In the genomic region with DNA sequence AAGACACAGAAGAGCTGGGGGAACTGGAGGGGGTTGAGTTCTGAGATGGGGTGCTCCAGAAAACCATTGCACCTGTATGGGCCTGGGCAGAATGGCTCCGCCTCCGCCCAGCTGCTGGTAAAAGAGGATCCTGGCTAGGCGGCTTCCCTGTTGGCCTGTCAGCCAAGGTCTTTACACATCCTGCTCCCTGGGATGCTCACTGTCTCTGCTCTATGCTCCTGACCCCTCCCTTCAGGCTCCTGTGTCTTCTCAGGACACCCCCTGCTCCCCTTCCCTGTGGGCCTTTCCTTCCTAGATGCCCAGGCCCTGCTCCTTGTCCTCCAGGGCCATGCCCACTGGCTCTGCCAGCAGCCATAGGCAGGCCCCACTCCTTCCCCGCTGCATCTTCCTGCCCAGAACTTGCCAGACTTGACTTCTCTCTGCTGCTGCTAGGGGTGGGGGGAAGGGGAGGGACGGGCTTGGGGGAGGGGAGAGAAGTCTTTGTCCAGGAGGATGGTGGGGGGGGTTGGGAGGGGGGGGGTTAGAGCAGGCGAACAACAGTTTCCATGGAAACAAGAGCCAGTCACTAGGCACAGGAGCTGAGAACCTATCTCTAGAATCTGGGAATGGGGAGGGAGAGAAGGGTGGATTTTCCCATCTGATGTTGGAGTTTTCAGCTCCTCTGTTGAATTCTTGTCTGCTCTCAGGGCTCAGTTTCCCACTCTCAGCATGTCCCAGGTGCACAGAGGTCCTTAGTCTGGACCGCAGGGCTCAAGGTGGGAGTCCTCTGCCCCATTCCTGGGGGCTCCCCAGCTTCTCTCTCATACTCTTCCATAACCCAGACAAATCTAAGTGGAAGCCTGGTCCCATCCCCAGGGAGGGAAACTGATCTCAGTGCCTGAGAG, we compare ENCODE assay signal across 26 cellular contexts. TPM values are rescaled to one million over a fixed set of nuclear protein-coding genes. Genes with fewer than 3 reads are reported as not detected.
DNase-seq lines count a peak whose midpoint lies in the region; ATAC-seq and TF ChIP-seq lines count a peak whose summit lies in the region.
"Had no signal": no experiment of that assay in that cellular context is flagged by ENCODE, and none has a peak within 500 bp of the region (broad histone marks: within the 10 kb centered on the region; RNA-seq: fewer than 3 reads in every experiment).

No MANE protein-coding gene starts in this region.

- no TSS peak for BruUV-seq in PC-9 (replicated peaks; lab: Mats Ljungman, UMichigan)

- H2AFZ ChIP-seq in SK-N-SH (ENCODE audit: low read depth) = no peak overlapping the region
- no peak overlapping the region for H2AFZ ChIP-seq in PC-9

- H3K9ac ChIP-seq in SK-N-SH (no peak overlapping the region), NT2/D1 (ENCODE audit: insufficient read length, low read depth) (peak overlapping the region; percentile 46), iPS-20b (ENCODE audit: low read depth, low read length) (peak overlapping the region; percentile 63; the same call in 1 of the 2 replicates)

- ATAC-seq in SK-N-SH treated with all-trans-retinoic acid at 6 μM for 48 hours (no peak), left colon (no peak)
- ATAC-seq: body of pancreas; esophagus mucosa; PC-3; stimulated activated naive CD8-positive, alpha-beta T cell treated with anti-CD3 and anti-CD28 coated beads, Interleukin-15, amount 100 ng/mL, for 72 hours had no signal

- H3K4me3 ChIP-seq in SK-N-SH (ENCODE audit: low read depth in 2 of 2, low read length in 1 of 2) (no peak overlapping the region), NT2/D1 (ENCODE audit: insufficient read length, low read depth) (no peak overlapping the region), iPS-20b (ENCODE audit: low read length) (peak overlapping the region; percentile 26; the same call in 1 of the 2 replicates), PC-9 (no peak overlapping the region)
- H3K4me3 ChIP-seq: BLaER1 treated with 17β-estradiol and CSF1 and Interleukin-3, amounts not matched to agents 10 nM and 100 nM; body of pancreas; right atrium auricular region; upper lobe of left lung had no signal

- TF ChIP-seq RAD21 in SK-N-SH (IDR thresholded peaks at IDR 0.05; ENCODE audit: low read length) = no peak

- H3K4me1 ChIP-seq in SK-N-SH (ENCODE audit: control insufficient read depth in 1 of 2, insufficient read depth in 2 of 2, low read depth in 1 of 2, low read length in 1 of 2) (peaks cover 0 to 36% of the 10 kb centered on the region in 2 experiments; a peak in 2 of 4 replicates), NT2/D1 (ENCODE audit: insufficient read depth, insufficient read length) (peaks cover 40% of the 10 kb centered on the region), iPS-20b (ENCODE audit: insufficient read depth, low read length) (peaks cover 11% of the 10 kb centered on the region; the same call in 1 of the 2 replicates), PC-9 (replicated peaks; ENCODE audit: insufficient read depth) (peaks cover 25% of the 10 kb centered on the region)
- H3K4me1 ChIP-seq: Caco-2 had no signal

- H3K9me3 ChIP-seq in SK-N-SH = no peaks in the 10 kb centered on the region
- H3K9me3 ChIP-seq in NT2/D1 (ENCODE audit: insufficient read depth, low read length) = no peaks in the 10 kb centered on the region
- H3K9me3 ChIP-seq in iPS-20b (ENCODE audit: insufficient read depth, low read depth, low read length) = no peaks in the 10 kb centered on the region
- no peaks in the 10 kb centered on the region for H3K9me3 ChIP-seq in PC-9 (ENCODE audit: insufficient read depth, low read depth)
- H3K9me3 ChIP-seq: BLaER1 treated with 17β-estradiol and CSF1 and Interleukin-3, amounts not matched to agents 10 nM and 100 nM; body of pancreas; Caco-2; right atrium auricular region; upper lobe of left lung had no signal

- H3K9me2 ChIP-seq in SK-N-SH = no peaks in the 10 kb centered on the region
- no peaks in the 10 kb centered on the region for H3K9me2 ChIP-seq in PC-9 (ENCODE audit: insufficient read depth)

- TF ChIP-seq CTCF in SK-N-SH (IDR thresholded peaks at IDR 0.05) (no peak), PC-9 (conservative IDR thresholded peaks at IDR 0.05) (no peak)

- H4K20me1 ChIP-seq in SK-N-SH (ENCODE audit: insufficient read depth) (no peaks in the 10 kb centered on the region), PC-9 (ENCODE audit: insufficient read depth) (no peaks in the 10 kb centered on the region)
- H4K20me1 ChIP-seq: BLaER1 treated with 17β-estradiol and CSF1 and Interleukin-3, amounts not matched to agents 10 nM and 100 nM had no signal

- H3K79me2 ChIP-seq in SK-N-SH (ENCODE audit: insufficient read depth) = no peaks in the 10 kb centered on the region
- no peaks in the 10 kb centered on the region for H3K79me2 ChIP-seq in PC-9 (ENCODE audit: low read depth)

- H3K4me2 ChIP-seq in SK-N-SH (no peak overlapping the region), PC-9 (no peak overlapping the region)
- H3K4me2 ChIP-seq: BLaER1 treated with 17β-estradiol and CSF1 and Interleukin-3, amounts not matched to agents 10 nM and 100 nM had no signal

- intact Hi-C loops in left colon (cut with DNase I, micrococcal nuclease) = no loop called here
- intact Hi-C loops in PC-9 (cut with micrococcal nuclease; ENCODE audit: unreplicated experiment) = loop anchor here (5.0 to 10.0 kb wide), 2 partner anchors 218 to 305 kb away; a partner anchor contains a TSS

- H3K27ac ChIP-seq in SK-N-SH (ENCODE audit: low read depth in 2 of 2, low read length in 1 of 2) (peak overlapping the region in 1 of 2 experiments; percentile 63; a peak in 2 of 4 replicates), iPS-20b (ENCODE audit: low read length) (no peak overlapping the region), temporal lobe (ENCODE audit: low read depth, low read length) (peak overlapping the region; percentile 29), PC-9 (no peak overlapping the region)
- H3K27ac ChIP-seq: BLaER1 treated with 17β-estradiol and CSF1 and Interleukin-3, amounts not matched to agents 10 nM and 100 nM; body of pancreas; right atrium auricular region; upper lobe of left lung had no signal

- POLR2A ChIA-PET in SK-N-SH (lab: Yijun Ruan, JAX) = no interaction called here
- POLR2A ChIA-PET in PC-9 (lab: Charles Lee; ENCODE audit: unreplicated experiment) = no interaction called here

- peak; percentile 77 for DNase-seq in SK-N-SH
- no peak for DNase-seq in NT2/D1 (ENCODE audit: low read depth, low spot score)
- DNase-seq in left colon = no peak
- DNase-seq in AML-193 (lab: John Stamatoyannopoulos, UW) = no peak
- no peak for DNase-seq in PC-9
- DNase-seq: activated CD4-positive, alpha-beta T cell treated with anti-CD3 and anti-CD28 coated beads, Interleukin-2, amount 10 ng/mL, durations not matched to agents 24 days and 14 days; body of pancreas; Caco-2; effector memory CD4-positive, alpha-beta T cell; IMR-90; NCI-H1092 treated with DMSO at 0.1 percent for 48 hours; NCI-H2081; PC-3; SIG-M5; stimulated activated CD4-positive, alpha-beta T cell treated with anti-CD3 and anti-CD28 coated beads, Interleukin-4, amount 100 ng/mL, for 4 hours; stimulated activated naive CD8-positive, alpha-beta T cell treated with anti-CD3 and anti-CD28 coated beads, Interleukin-15, amount 100 ng/mL, for 72 hours; T-helper 1 cell; upper lobe of left lung had no signal

- CTCF ChIA-PET in SK-N-SH (lab: Yijun Ruan, JAX) = interaction anchor here (0.8 to 2.1 kb wide), 10 partner anchors 10 to 273 kb away, joined by 3 to 7 read pairs (median 4); a partner anchor contains a TSS
- CTCF ChIA-PET in PC-9 (lab: Charles Lee) = interaction anchor here (0.6 to 1.5 kb wide), 3 partner anchors 111 to 189 kb away, joined by 3 to 5 read pairs (median 5); no protein-coding TSS in a partner anchor

- TF ChIP-seq EP300 in SK-N-SH (IDR thresholded peaks at IDR 0.05; ENCODE audit: borderline replicate concordance in 1 of 2, low read depth in 1 of 2, low read length in 1 of 2) = no peak

- H3K27me3 ChIP-seq in SK-N-SH (ENCODE audit: insufficient read depth) = no peaks in the 10 kb centered on the region
- no peaks in the 10 kb centered on the region for H3K27me3 ChIP-seq in NT2/D1 (ENCODE audit: insufficient read depth, insufficient read length)
- no peaks in the 10 kb centered on the region for H3K27me3 ChIP-seq in iPS-20b (ENCODE audit: insufficient read depth, low read length)
- no peaks in the 10 kb centered on the region for H3K27me3 ChIP-seq in PC-9 (ENCODE audit: insufficient read depth, low read depth)
- H3K27me3 ChIP-seq: BLaER1 treated with 17β-estradiol and CSF1 and Interleukin-3, amounts not matched to agents 10 nM and 100 nM; body of pancreas; right atrium auricular region; upper lobe of left lung had no signal

- WGBS in SK-N-SH (ENCODE audit: low lambda C conversion rate) = 69% methylated on average over 7 of the region's 7 CpGs

- H3F3A ChIP-seq in SK-N-SH (replicated peaks; ENCODE audit: insufficient read depth) (no peaks in the 10 kb centered on the region), PC-9 (ENCODE audit: insufficient read depth, low read depth) (peaks cover 15% of the 10 kb centered on the region)

- H3K36me3 ChIP-seq in SK-N-SH (replicated peaks in 1 of 2; ENCODE audit: control insufficient read depth in 1 of 2, insufficient read depth in 2 of 2, low read length in 1 of 2) = peaks cover 0 to 5% of the 10 kb centered on the region in 2 experiments
- H3K36me3 ChIP-seq in NT2/D1 (ENCODE audit: insufficient read depth, insufficient read length, low read length) = peaks cover 56% of the 10 kb centered on the region
- peaks cover 23% of the 10 kb centered on the region for H3K36me3 ChIP-seq in iPS-20b (ENCODE audit: insufficient read depth, low read depth, low read length)
- H3K36me3 ChIP-seq in PC-9 (ENCODE audit: low read depth) = no peaks in the 10 kb centered on the region
- H3K36me3 ChIP-seq: upper lobe of left lung had no signal

TF ChIP-seq in SK-N-SH treated with all-trans-retinoic acid at 6 μM for 48 hours, 23 proteins besides CTCF, POLR2A, EP300 and RAD21 (continues in another document):
- TF ChIP-seq SNAI2 (CRISPR knock-in tag; IDR thresholded peaks at IDR 0.05) = no peak

RNA-seq across cellular contexts. Expression of a gene that starts 10.6 kb away (rescaled TPM):
- polyA plus RNA-seq in SK-N-SH (2012; rRNA removed) = 1.7 and 3.5 TPM in 2 replicates
- polyA plus RNA-seq in SK-N-SH (2012; cell fraction: cytosol; rRNA removed) = 2.0 and 3.3 TPM in 2 replicates
- 9.3 and 12.7 TPM in 2 replicates for polyA plus RNA-seq in SK-N-SH (2012; cell fraction: nucleus; rRNA removed)
- total RNA-seq in temporal lobe (46.5 TPM), left colon (1 to 10 TPM; 3.9 to 4.5 TPM), PC-9 (2021) (19.0 and 19.5 TPM in 2 replicates)

RNA-seq across cellular contexts. Expression of a gene that starts 23.0 kb away (rescaled TPM):
- polyA plus RNA-seq in SK-N-SH (2012; rRNA removed) = 19.4 and 20.3 TPM in 2 replicates
- polyA plus RNA-seq in SK-N-SH (2012; cell fraction: cytosol; rRNA removed) = 8.7 and 10.6 TPM in 2 replicates
- 69.0 and 95.3 TPM in 2 replicates for polyA plus RNA-seq in SK-N-SH (2012; cell fraction: nucleus; rRNA removed)
- 6.9 TPM for total RNA-seq in temporal lobe
- 1 to 10 TPM; 3.1 to 6.1 TPM for total RNA-seq in left colon
- total RNA-seq in PC-9 (2021) = 26.4 and 28.6 TPM in 2 replicates

RNA-seq across cellular contexts. Expression of a gene that starts 46.2 kb away (rescaled TPM):
- polyA plus RNA-seq in SK-N-SH (2012; rRNA removed) = 98.3 and 106 TPM in 2 replicates
- 95.9 and 106 TPM in 2 replicates for polyA plus RNA-seq in SK-N-SH (2012; cell fraction: cytosol; rRNA removed)
- polyA plus RNA-seq in SK-N-SH (2012; cell fraction: nucleus; rRNA removed) = 152 and 184 TPM in 2 replicates
- total RNA-seq in temporal lobe (109 TPM), left colon (100 to 1,000 TPM; 117 to 155 TPM), PC-9 (2021) (206 and 279 TPM in 2 replicates)

RNA-seq across cellular contexts. Expression of a gene that starts 46.9 kb away (rescaled TPM):
- 0.07 TPM in 1 of 2 replicates, not detected in the other for polyA plus RNA-seq in SK-N-SH (2012; rRNA removed)
- 0.03 and 0.04 TPM in 2 replicates for polyA plus RNA-seq in SK-N-SH (2012; cell fraction: cytosol; rRNA removed)
- polyA plus RNA-seq in SK-N-SH (2012; cell fraction: nucleus; rRNA removed) = 0.06 and 0.63 TPM in 2 replicates
- total RNA-seq in temporal lobe = not detected
- total RNA-seq in left colon = not detected
- total RNA-seq in PC-9 (2021) = not detected in 2 replicates
- total RNA-seq: activated CD4-positive, alpha-beta T cell treated with anti-CD3 and anti-CD28 coated beads, Interleukin-2, amount 10 ng/mL, durations not matched to agents 24 days and 14 days; body of pancreas; Caco-2; frontal cortex; IMR-90; lung microvascular endothelial cell; PC-3 had no signal
